In the genomic region with DNA sequence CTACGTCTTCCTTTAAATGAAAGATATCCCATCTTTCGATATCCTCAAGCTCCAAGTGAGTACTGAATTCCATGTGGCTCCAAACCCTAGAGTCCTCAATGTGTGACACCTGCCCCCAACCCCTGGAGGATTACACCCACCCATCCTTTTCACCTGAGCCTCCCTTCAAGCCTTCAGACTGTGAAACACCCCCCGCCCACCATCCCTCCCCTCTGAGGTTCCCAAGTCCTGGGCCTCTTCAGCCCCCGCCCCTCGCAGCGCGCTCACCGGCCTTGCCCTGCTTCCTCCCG, we compare ENCODE assay signal across 8 cellular contexts. TPM values are rescaled to one million over a fixed set of nuclear protein-coding genes. Genes with fewer than 3 reads are reported as not detected.
DNase-seq lines count a peak whose midpoint lies in the region; ATAC-seq and TF ChIP-seq lines count a peak whose summit lies in the region.

No MANE protein-coding gene starts in this region.

- H3K36me3 ChIP-seq in heart left ventricle (peaks cover 4 to 59% (median 46%) of the 10 kb centered on the region in 9 donors), right lobe of liver (peaks cover under 1 to 43% (median 19%) of the 10 kb centered on the region in 4 donors), stomach (peaks cover 31 to 56% (median 55%) of the 10 kb centered on the region in 4 donors)

- TF ChIP-seq CTCF in heart left ventricle (IDR thresholded peaks at IDR 0.05) (no peak), right lobe of liver (IDR thresholded peaks at IDR 0.05) (no peak), stomach (IDR thresholded peaks at IDR 0.05) (no peak)

- intact Hi-C loops in heart left ventricle (cut with DNase I) = loop anchor here in 9 of 10 donors (1.0 to 10.0 kb wide), 9 partner anchors 36 to 124 kb away; partner anchors contain the start of genes EFNA4 (in 3 of the 9), ADAM15 (in 1 of the 9) and ZBTB7B (in 1 of the 9)
- intact Hi-C loops in left cardiac atrium (cut with DNase I) = loop anchor here in 1 of 2 donors (5.0 kb wide), 2 partner anchors 51 to 101 kb away; partner anchors contain the start of gene EFNA4
- intact Hi-C loops in right lobe of liver (cut with DNase I) = no loop called here
- intact Hi-C loops in stomach (cut with DNase I; ENCODE audit: low total_unique reads) = loop anchor here (10.0 kb wide), 1 partner anchor 54 kb away; no protein-coding TSS in a partner anchor
- intact Hi-C loops in sciatic nerve (cut with DNase I) = no loop called here

- no peaks in the 10 kb centered on the region for H3K27me3 ChIP-seq in heart left ventricle
- H3K27me3 ChIP-seq in right lobe of liver = no peaks in the 10 kb centered on the region
- no peaks in the 10 kb centered on the region for H3K27me3 ChIP-seq in stomach

- DNase-seq in heart left ventricle (no peak), left cardiac atrium (no peak), right lobe of liver (no peak), stomach (no peak), CD1c-positive myeloid dendritic cell (ENCODE audit: extremely low spot score) (no peak), sciatic nerve (ENCODE audit: low spot score) (no peak)
- DNase-seq in activated naive CD8-positive, alpha-beta T cell treated with anti-CD3 and anti-CD28 coated beads, Interleukin-2, amount 50 U/mL, for 16 hours (ENCODE audit: low read depth, low spot score) = peak; percentile 64
- DNase-seq in effector CD4-positive, alpha-beta T cell = no peak

- TF ChIP-seq POLR2A in heart left ventricle (IDR thresholded peaks at IDR 0.05) (no peak), right lobe of liver (IDR thresholded peaks at IDR 0.05) (no peak), stomach (IDR thresholded peaks at IDR 0.05) (no peak)

- H3K9me3 ChIP-seq in heart left ventricle = no peaks in the 10 kb centered on the region
- no peaks in the 10 kb centered on the region for H3K9me3 ChIP-seq in right lobe of liver
- H3K9me3 ChIP-seq in stomach = no peaks in the 10 kb centered on the region

- no peak for TF ChIP-seq EP300 in stomach (IDR thresholded peaks at IDR 0.05)

- H3K4me1 ChIP-seq in heart left ventricle (peaks cover 3 to 49% (median 28%) of the 10 kb centered on the region in 12 donors), right lobe of liver (peaks cover 0 to 24% (median 0%) of the 10 kb centered on the region in 4 donors), stomach (peaks cover 34 to 83% (median 71%) of the 10 kb centered on the region in 4 donors)

- 0 to 1% (median 1%) methylated on average over 4 to 9 of the region's 9 CpGs for WGBS in heart left ventricle, 4 donors
- WGBS in right lobe of liver (ENCODE audit: insufficient coverage, low coverage, low lambda C conversion rate, missing lambda C conversion rate) = under 1% methylated on average over 9 of the region's 9 CpGs
- 0 to 5% (median 2%) methylated on average over 6 to 9 of the region's 9 CpGs for WGBS in stomach, 5 donors

- peak overlapping the region; percentile 94 to 100 (median 99) for H3K27ac ChIP-seq in heart left ventricle
- H3K27ac ChIP-seq in right lobe of liver = peak overlapping the region; percentile 98 to 100 (median 98)
- H3K27ac ChIP-seq in stomach = peak overlapping the region; percentile 98 to 99 (median 99)

- ATAC-seq in heart left ventricle (no peak), left cardiac atrium (no peak), right lobe of liver (no peak), sciatic nerve (no peak)

- H3K4me3 ChIP-seq in heart left ventricle (peak overlapping the region; percentile 80 to 99 (median 89)), right lobe of liver (peak overlapping the region; percentile 84 to 93 (median 87)), stomach (peak overlapping the region; percentile 84 to 95 (median 89))

RNA-seq across cellular contexts. Expression of gene PYGO2, which starts 0.4 kb away (rescaled TPM):
- 10 to 100 TPM; 10.7 to 19.2 (median 16.3) TPM for total RNA-seq in heart left ventricle
- polyA plus RNA-seq in heart left ventricle = 10 to 100 TPM in 1 of 2 donors, 1 to 10 TPM in 1; 9.7 to 18.0 TPM
- total RNA-seq in left cardiac atrium = 10 to 100 TPM; 15.3 to 15.8 TPM
- total RNA-seq in right lobe of liver = 10 to 100 TPM in 4 of 6 experiments, 1 to 10 TPM in 2; 9.1 to 13.5 (median 10.9) TPM
- 10 to 100 TPM in 4 of 5 donors, 1 to 10 TPM in 1; 8.1 to 75.3 (median 36.2) TPM for total RNA-seq in stomach
- polyA plus RNA-seq in stomach = 10 to 100 TPM; 12.2 to 19.8 (median 16.1) TPM
- 25.0 TPM for total RNA-seq in sciatic nerve

RNA-seq across cellular contexts. Expression of gene PBXIP1, which starts 5.3 kb away (rescaled TPM):
- total RNA-seq in heart left ventricle (10 to 100 TPM; 38.2 to 70.4 (median 51.7) TPM), left cardiac atrium (10 to 100 TPM; 58.8 to 69.7 TPM), right lobe of liver (10 to 100 TPM; 16.7 to 25.9 (median 19.1) TPM), stomach (100 to 1,000 TPM in 1 of 5 donors, 10 to 100 TPM in 4; 66.5 to 123 (median 81.1) TPM), sciatic nerve (71.1 TPM)
- polyA plus RNA-seq in heart left ventricle (10 to 100 TPM; 36.9 to 38.2 TPM), stomach (10 to 100 TPM; 19.7 to 59.0 (median 33.4) TPM)

RNA-seq across cellular contexts. Expression of gene SHC1, which starts 9.4 kb away (rescaled TPM):
- total RNA-seq in heart left ventricle (100 to 1,000 TPM in 1 of 9 donors, 10 to 100 TPM in 8; 38.8 to 115 (median 62.4) TPM), left cardiac atrium (100 to 1,000 TPM in 1 of 2 donors, 10 to 100 TPM in 1; 88.7 to 102 TPM), right lobe of liver (100 to 1,000 TPM in 1 of 6 experiments, 10 to 100 TPM in 5; 44.6 to 108 (median 75.3) TPM), stomach (10 to 100 TPM; 23.2 to 81.1 (median 59.6) TPM), sciatic nerve (92.5 TPM)
- polyA plus RNA-seq in heart left ventricle (10 to 100 TPM; 23.6 to 93.7 TPM), stomach (10 to 100 TPM; 43.7 to 58.8 (median 56.1) TPM)

RNA-seq across cellular contexts. Expression of gene CKS1B, which starts 13.3 kb away (rescaled TPM):
- 10 to 100 TPM; 11.0 to 30.0 (median 16.7) TPM for total RNA-seq in heart left ventricle
- polyA plus RNA-seq in heart left ventricle = 10 to 100 TPM in 1 of 2 donors, 1 to 10 TPM in 1; 6.8 to 48.9 TPM
- total RNA-seq in left cardiac atrium = 10 to 100 TPM; 26.9 to 33.8 TPM
- 10 to 100 TPM; 14.9 to 51.7 (median 23.1) TPM for total RNA-seq in right lobe of liver
- total RNA-seq in stomach = 10 to 100 TPM in 2 of 5 donors, 1 to 10 TPM in 3; 4.7 to 36.1 (median 5.2) TPM
- 10 to 100 TPM; 40.9 to 73.3 (median 63.9) TPM for polyA plus RNA-seq in stomach
- total RNA-seq in sciatic nerve = 31.7 TPM

RNA-seq across cellular contexts. Expression of gene FLAD1, which starts 22.0 kb away (rescaled TPM):
- total RNA-seq in heart left ventricle = 10 to 100 TPM; 19.4 to 35.0 (median 27.4) TPM
- polyA plus RNA-seq in heart left ventricle = 10 to 100 TPM; 22.3 to 50.7 TPM
- 10 to 100 TPM; 25.9 to 30.8 TPM for total RNA-seq in left cardiac atrium
- total RNA-seq in right lobe of liver = 10 to 100 TPM; 18.3 to 33.1 (median 24.6) TPM
- 10 to 100 TPM; 14.1 to 76.5 (median 54.8) TPM for total RNA-seq in stomach
- 10 to 100 TPM; 31.4 to 43.8 (median 40.4) TPM for polyA plus RNA-seq in stomach
- 24.3 TPM for total RNA-seq in sciatic nerve

Comparison
In these comparisons a context has a peak if more than half of its experiments do, and no peak if none do; other contexts are left out.
1. intact Hi-C loops: an anchor here in heart left ventricle (1.0 to 10.0 kb wide) and stomach (10.0 kb wide); none called in right lobe of liver and sciatic nerve.